ENCODE assay signal across 18 cellular contexts in the genomic region with DNA sequence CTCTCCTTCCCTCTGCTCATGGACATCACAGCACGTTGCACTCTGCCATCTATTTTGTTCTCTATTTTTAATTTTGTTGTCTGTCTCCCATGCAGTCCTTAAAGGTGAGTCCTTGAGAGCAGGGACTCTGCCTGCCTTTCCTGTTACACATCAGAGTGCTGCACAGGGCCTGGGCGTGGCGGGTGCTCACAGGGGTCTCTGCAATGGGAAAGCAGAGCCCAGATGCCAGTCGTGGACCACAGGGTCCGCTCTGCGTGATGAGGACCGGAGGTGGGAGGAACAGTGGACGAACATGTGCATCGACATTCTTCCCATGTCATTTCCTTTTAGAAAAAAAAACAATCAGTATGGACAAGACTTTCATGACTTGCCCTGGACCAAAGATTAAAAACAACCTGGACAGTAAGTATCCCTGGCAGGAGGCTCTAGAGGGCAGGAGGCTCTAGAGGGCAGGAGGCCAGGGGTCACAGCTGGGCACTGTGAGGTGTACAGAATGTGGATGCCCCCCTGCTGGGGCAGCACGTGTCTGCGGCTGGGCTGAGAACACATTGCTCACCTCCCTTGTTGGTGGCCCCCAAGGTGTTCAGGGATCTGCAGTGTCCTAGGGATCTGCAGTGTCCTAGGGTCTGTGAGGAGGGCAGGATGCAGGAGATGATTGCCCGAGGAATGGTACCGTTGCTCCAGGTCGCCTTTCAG. TPM values are rescaled to one million over a fixed set of nuclear protein-coding genes. Genes with fewer than 3 reads are reported as not detected.
A peak's percentile ranks its signal among the peaks of the same experiment; 100 is the strongest.
DNase-seq lines count a peak whose midpoint lies in the region; ATAC-seq lines count a peak whose summit lies in the region.
"Had no signal": no experiment of that assay in that cellular context is flagged by ENCODE, and none has a peak within 500 bp of the region (broad histone marks: within the 10 kb centered on the region; RNA-seq: fewer than 3 reads in every experiment).

No MANE protein-coding gene starts in this region.

- no peaks in the 10 kb centered on the region for H3K9me3 ChIP-seq in SJSA1 (replicated peaks)

- peak overlapping the region; percentile 33 for H3K27ac ChIP-seq in SJSA1

- peak; percentile 62 for DNase-seq in cardiac septum (ENCODE audit: low spot score)
- no peak for DNase-seq in left cardiac atrium
- DNase-seq in SJSA1 (ENCODE audit: low read depth in 1 of 2, low spot score in 2 of 2), result no peak
- peak; percentile 39 to 58 for DNase-seq in lung microvascular endothelial cell (ENCODE audit: low read depth in 2 of 2)
- no peak for DNase-seq in amygdala (lab: John Stamatoyannopoulos, UW)
- DNase-seq in cerebellar cortex (ENCODE audit: low spot score), result no peak
- DNase-seq in KG1 (lab: John Stamatoyannopoulos, UW), result no peak
- DNase-seq: 8988T; CD4-positive, CD25-positive, alpha-beta regulatory T cell; KBM-7; NCI-H187; NCI-H2107; NCI-H510A; NCI-H748 treated with DMSO at 0.1 percent for 48 hours; NK-92 treated with Interleukin-12 subunit alpha and Interleukin-12 subunit beta, amount 100 ng/mL, for 24 hours; SHP77 treated with DMSO at 0.1 percent for 48 hours had no signal

- no peak overlapping the region for H3K4me3 ChIP-seq in SJSA1

- H3K27me3 ChIP-seq in SJSA1 (replicated peaks), result no peaks in the 10 kb centered on the region

- no peaks in the 10 kb centered on the region for H3K36me3 ChIP-seq in SJSA1

- intact Hi-C loops in cardiac septum (cut with DNase I), result no loop called here
- intact Hi-C loops in left cardiac atrium (cut with DNase I), result no loop called here

- ATAC-seq in left cardiac atrium (no peak), HG02759 (IDR thresholded peaks at IDR 0.05; ENCODE audit: unreplicated experiment) (no peak)

- H3K4me1 ChIP-seq in SJSA1 (replicated peaks), result peaks cover 26% of the 10 kb centered on the region

RNA-seq across cellular contexts. Expression of gene ZNF488, which starts 29.6 kb away (rescaled TPM):
- 0.16 TPM for total RNA-seq in cardiac septum
- total RNA-seq in left cardiac atrium, result not detected
- total RNA-seq in SJSA1 (2014; rRNA removed; shearing (Covaris generic)), result 0.09 and 1.2 TPM in 2 replicates
- under 0.01 TPM in 2 replicates for total RNA-seq in lung microvascular endothelial cell
- total RNA-seq: B cell; CD4-positive, CD25-positive, alpha-beta regulatory T cell had no signal

Comparison
In these comparisons a context has a peak if more than half of its experiments do, and no peak if none do; other contexts are left out.
1. DNase-seq: peak in cardiac septum (single experiment) and lung microvascular endothelial cell (2 of 2); none in left cardiac atrium (single experiment), SJSA1 (0 of 2), amygdala (0 of 56), cerebellar cortex (single experiment) and KG1 (single experiment).